12 cellular contexts compared by ENCODE assay signal in the genomic region with DNA sequence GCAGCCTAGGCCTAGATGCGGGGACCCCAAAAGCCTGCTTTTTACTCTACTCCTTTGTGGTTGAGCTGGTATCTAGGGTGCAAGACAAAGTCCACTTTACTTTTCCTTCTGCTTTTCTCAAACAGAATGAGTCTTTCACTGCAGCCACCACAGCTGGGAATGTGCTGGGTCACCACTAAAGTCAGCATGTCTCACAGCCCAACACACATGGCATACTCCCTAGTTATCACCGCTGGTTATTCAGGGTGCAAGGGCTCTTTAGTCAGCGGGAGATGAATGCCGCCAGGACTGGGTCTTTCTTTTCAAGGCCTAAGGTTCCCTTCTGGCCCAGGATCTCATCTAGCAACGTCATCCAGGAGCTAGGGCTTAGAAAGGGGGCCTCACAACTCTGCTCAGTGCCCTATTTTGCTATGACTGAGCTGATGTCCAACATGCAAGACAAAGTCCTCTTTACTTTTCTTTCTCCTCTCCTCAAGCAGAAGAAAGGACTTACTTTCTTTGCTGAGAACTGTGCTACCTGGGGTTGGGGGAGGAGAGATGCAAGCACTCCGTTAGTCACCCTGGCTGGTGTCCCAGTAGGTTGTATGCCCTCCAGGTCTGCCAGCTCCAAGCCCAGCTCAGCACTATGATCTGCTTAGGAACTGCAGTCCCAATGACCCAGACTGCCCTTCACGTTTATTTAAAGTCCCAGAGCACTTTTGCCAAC. TPM values are rescaled to one million over a fixed set of nuclear protein-coding genes. Genes with fewer than 3 reads are reported as not detected.
DNase-seq lines count a peak whose midpoint lies in the region; ATAC-seq, FAIRE-seq and TF ChIP-seq lines count a peak whose summit lies in the region.
"Had no signal": no experiment of that assay in that cellular context is flagged by ENCODE, and none has a peak within 500 bp of the region (broad histone marks: within the 10 kb centered on the region; RNA-seq: fewer than 3 reads in every experiment).

No MANE protein-coding gene starts in this region.

- H3K9me3 ChIP-seq in MG63 (no peaks in the 10 kb centered on the region), keratinocyte (ENCODE audit: control insufficient read depth, low read depth, low read length) (no peaks in the 10 kb centered on the region), mucosa of descending colon (no peaks in the 10 kb centered on the region)

- peak; percentile 98 for FAIRE-seq in keratinocyte (lab: Jason Lieb, UNC)
- FAIRE-seq: endothelial cell of umbilical vein had no signal

- no peaks in the 10 kb centered on the region for H4K20me1 ChIP-seq in keratinocyte (ENCODE audit: control insufficient read depth, extremely low read depth, insufficient read depth, low read length)

- H3K27me3 ChIP-seq in MG63 (no peaks in the 10 kb centered on the region), keratinocyte (ENCODE audit: control insufficient read depth, extremely low read depth, insufficient read depth, low read length) (no peaks in the 10 kb centered on the region)

- H3K4me3 ChIP-seq in MG63 (no peak overlapping the region), keratinocyte (ENCODE audit: control insufficient read depth in 2 of 3, extremely low read depth in 1 of 3, insufficient read depth in 2 of 3, low read depth in 1 of 3, low read length in 3 of 3) (no peak overlapping the region), mucosa of descending colon (no peak overlapping the region)

- H3K9ac ChIP-seq in keratinocyte (ENCODE audit: control insufficient read depth, extremely low read depth, insufficient read depth, low read length), result no peak overlapping the region
- H3K9ac ChIP-seq: KMS-11 had no signal

- H3K4me1 Mint-ChIP-seq in stimulated activated naive CD8-positive, alpha-beta T cell treated with anti-CD3 and anti-CD28 coated beads, Interleukin-15, amount 100 ng/mL, for 72 hours, result no peaks in the 10 kb centered on the region

- H3K9me1 ChIP-seq in keratinocyte (ENCODE audit: control insufficient read depth, extremely low read depth, insufficient read depth, low read length), result no peaks in the 10 kb centered on the region

- TF ChIP-seq CTCF in keratinocyte (optimal IDR thresholded peaks at IDR 0.05 in 1 of 3, IDR thresholded peaks at IDR 0.05 in 1 of 3, conservative IDR thresholded peaks at IDR 0.05 in 1 of 3; ENCODE audit: extremely low read depth in 1 of 3, insufficient read depth in 2 of 3, low read length in 3 of 3) (no peak), mucosa of descending colon (IDR thresholded peaks at IDR 0.05) (no peak)

- H3K4me3 Mint-ChIP-seq in stimulated activated naive CD8-positive, alpha-beta T cell treated with anti-CD3 and anti-CD28 coated beads, Interleukin-15, amount 100 ng/mL, for 72 hours, result no peak overlapping the region
- H3K4me3 Mint-ChIP-seq: T-helper 1 cell treated with Interleukin-12 subunit alpha and Interleukin-12 subunit beta and Interleukin-4 antibody, amounts not matched to agents 30 μg/mL and 1 μg/mL, for 36 hours had no signal

- H3K36me3 ChIP-seq in MG63 (no peaks in the 10 kb centered on the region), keratinocyte (ENCODE audit: control insufficient read depth in 2 of 2, extremely low read depth in 1 of 2, insufficient read depth in 2 of 2, low read length in 2 of 2) (no peaks in the 10 kb centered on the region), mucosa of descending colon (ENCODE audit: low read depth) (no peaks in the 10 kb centered on the region)

- H3K27me3 Mint-ChIP-seq in stimulated activated naive CD8-positive, alpha-beta T cell treated with anti-CD3 and anti-CD28 coated beads, Interleukin-15, amount 100 ng/mL, for 72 hours, result no peaks in the 10 kb centered on the region

- H3K27ac ChIP-seq in keratinocyte (ENCODE audit: control insufficient read depth, insufficient read depth, low read length), result no peak overlapping the region
- H3K27ac ChIP-seq: KMS-11 had no signal

- H3K9me3 Mint-ChIP-seq in stimulated activated naive CD8-positive, alpha-beta T cell treated with anti-CD3 and anti-CD28 coated beads, Interleukin-15, amount 100 ng/mL, for 72 hours, result peaks cover 7 to 10% of the 10 kb centered on the region in 2 donors
- H3K9me3 Mint-ChIP-seq: T-helper 1 cell treated with Interleukin-12 subunit alpha and Interleukin-12 subunit beta and Interleukin-4 antibody, amounts not matched to agents 30 μg/mL and 1 μg/mL, for 36 hours had no signal

- no peaks in the 10 kb centered on the region for H3K79me2 ChIP-seq in keratinocyte (ENCODE audit: control insufficient read depth, insufficient read depth, low read length)

- intact Hi-C loops in mucosa of descending colon (cut with DNase I, micrococcal nuclease), result no loop called here

- no peak overlapping the region for H3K27ac Mint-ChIP-seq in stimulated activated naive CD8-positive, alpha-beta T cell treated with anti-CD3 and anti-CD28 coated beads, Interleukin-15, amount 100 ng/mL, for 72 hours
- H3K27ac Mint-ChIP-seq: T-helper 1 cell treated with Interleukin-12 subunit alpha and Interleukin-12 subunit beta and Interleukin-4 antibody, amounts not matched to agents 30 μg/mL and 1 μg/mL, for 36 hours had no signal

- dilution Hi-C loops in keratinocyte (cut with MboI; ENCODE audit: extremely low pct_ligation_motif_present, low sequenced_read_pairs), result no loop called here

- H3K4me2 ChIP-seq in keratinocyte (ENCODE audit: control insufficient read depth, extremely low read depth, insufficient read depth, low read depth, low read length), result peak overlapping the region; percentile 11
- H3K4me2 ChIP-seq: KMS-11 had no signal

- DNase-seq in MG63 (peak; percentile 56), T47D (ENCODE audit: low read depth in 1 of 2, low spot score in 1 of 2) (peak; percentile 14 to 49), keratinocyte (ENCODE audit: low read depth, low spot score) (no peak), mucosa of descending colon (no peak), pons (ENCODE audit: low spot score) (no peak)
- no peak for DNase-seq in activated CD4-positive, alpha-beta T cell treated with anti-CD3 and anti-CD28 coated beads for 1 hour
- no peak for DNase-seq in stimulated activated naive CD8-positive, alpha-beta T cell treated with anti-CD3 and anti-CD28 coated beads, Interleukin-15, amount 100 ng/mL, for 72 hours
- DNase-seq: central memory CD4-positive, alpha-beta T cell; NCI-H2029 treated with DMSO at 0.1 percent for 48 hours had no signal

- peaks cover 10% of the 10 kb centered on the region for H3K4me1 ChIP-seq in keratinocyte (ENCODE audit: control insufficient read depth, extremely low read depth, insufficient read depth, low read length)
- H3K4me1 ChIP-seq in mucosa of descending colon (ENCODE audit: low read depth), result no peaks in the 10 kb centered on the region

- in situ Hi-C loops in T47D (cut with HindIII; ENCODE audit: low pct_unique_long_range_greater_than_20kb, low sequenced_read_pairs), result no loop called here

- no peak for ATAC-seq in mucosa of descending colon
- ATAC-seq in stimulated activated naive CD8-positive, alpha-beta T cell treated with anti-CD3 and anti-CD28 coated beads, Interleukin-15, amount 100 ng/mL, for 72 hours, result no peak

- no peak overlapping the region for H2AFZ ChIP-seq in keratinocyte (ENCODE audit: control insufficient read depth, low read length)

RNA-seq across cellular contexts. Expression of gene STPG2, which starts 22.9 kb away (rescaled TPM):
- not detected in 2 replicates for total RNA-seq in MG63 (2014; rRNA removed; shearing (Covaris generic); ENCODE audit: low replicate concordance)
- polyA plus RNA-seq in keratinocyte, result 0.07 TPM in 1 of 3 replicates, not detected in the others
- not detected for polyA plus RNA-seq in keratinocyte (2011; ENCODE audit: low read depth)
- polyA plus RNA-seq in keratinocyte (2011; cell fraction: cytosol; rRNA removed), result 0.04 TPM in 2 replicates
- 0.08 and 0.13 TPM in 2 replicates for polyA plus RNA-seq in keratinocyte (2011; cell fraction: nucleus; rRNA removed)
- 0.16 TPM in 1 of 2 replicates, not detected in the other for polyA plus RNA-seq in keratinocyte (2012; ENCODE audit: low replicate concordance)
- 0.33 to 0.51 TPM in 2 of 3 replicates, not detected in the other for polyA minus RNA-seq in keratinocyte
- not detected for polyA minus RNA-seq in keratinocyte (2011; cell fraction: cytosol; rRNA and poly(A)+ RNA removed)
- polyA minus RNA-seq in keratinocyte (2011; cell fraction: nucleus; rRNA and poly(A)+ RNA removed), result 0.32 and 0.39 TPM in 2 replicates
- 1 to 10 TPM in 1 of 3 donors, under 1 TPM in 2; 0.17 to 1.3 (median 0.41) TPM for total RNA-seq in mucosa of descending colon
- total RNA-seq: endothelial cell of umbilical vein had no signal
- polyA plus RNA-seq: endothelial cell of umbilical vein had no signal

Comparison
In these comparisons a context has a peak if more than half of its experiments do, and no peak if none do; other contexts are left out.
1. DNase-seq: peak in MG63 (single experiment) and T47D (2 of 2); none in keratinocyte (single experiment), activated CD4-positive, alpha-beta T cell treated with anti-CD3 and anti-CD28 coated beads for 1 hour (single experiment), mucosa of descending colon (0 of 3), stimulated activated naive CD8-positive, alpha-beta T cell treated with anti-CD3 and anti-CD28 coated beads, Interleukin-15, amount 100 ng/mL, for 72 hours (0 of 2) and pons (single experiment).